26 cellular contexts compared by ENCODE assay signal in genomic region chr6:41448256-41448655, GRCh38.
DNase-seq lines count a peak whose midpoint lies in the region; ATAC-seq, FAIRE-seq and TF ChIP-seq lines count a peak whose summit lies in the region.
"Had no signal": no experiment of that assay in that cellular context is flagged by ENCODE, and none has a peak within 500 bp of the region (broad histone marks: within the 10 kb centered on the region; RNA-seq: fewer than 3 reads in every experiment).

No MANE protein-coding gene starts in this region.

- H2AK5ac ChIP-seq in H1 (ENCODE audit: low read depth, low read length): no peak overlapping the region

- H3K36me3 ChIP-seq in H1 (ENCODE audit: control insufficient read depth in 2 of 4, insufficient read depth in 4 of 4, low read length in 3 of 4) (no peaks in the 10 kb centered on the region), stomach (no peaks in the 10 kb centered on the region)
- H3K36me3 ChIP-seq: BLaER1 had no signal

- no peak overlapping the region for H3K9ac ChIP-seq in H1 (replicated peaks in 1 of 4; ENCODE audit: extremely low read depth in 1 of 4, low read depth in 3 of 4, low read length in 3 of 4)
- H3K9ac ChIP-seq: BLaER1, GM23248 had no signal

- H2BK15ac ChIP-seq in H1 (ENCODE audit: low read length): no peak overlapping the region

- TF ChIP-seq EP300 in H1 (IDR thresholded peaks at IDR 0.05; ENCODE audit: borderline replicate concordance in 1 of 2, low read depth in 2 of 2, low read length in 2 of 2) (no peak), stomach (IDR thresholded peaks at IDR 0.05) (no peak)

- no peak for FAIRE-seq in H1 (lab: Jason Lieb, UNC)
- FAIRE-seq: A204.1, D721Med, GM12891, GM18507 had no signal

- no peaks in the 10 kb centered on the region for H3K79me2 ChIP-seq in H1 (ENCODE audit: control insufficient read depth in 1 of 2, insufficient read depth in 2 of 2, low read length in 2 of 2)

- H2BK12ac ChIP-seq in H1 (ENCODE audit: low read depth, low read length): no peak overlapping the region

- H3K23me2 ChIP-seq in H1 (ENCODE audit: low read depth, low read length): peaks cover 2% of the 10 kb centered on the region

- peak overlapping the region; percentile 56 for H3K27ac Mint-ChIP-seq in T-helper 17 cell
- H3K27ac Mint-ChIP-seq: B cell; CD4-positive, CD25-positive, alpha-beta regulatory T cell; CD8-positive, alpha-beta T cell; H9; HFFc6 had no signal

- no peak overlapping the region for H2BK5ac ChIP-seq in H1 (ENCODE audit: low read depth, low read length)

- H3K18ac ChIP-seq in H1 (ENCODE audit: extremely low read depth, low read length): no peak overlapping the region

- DNase-seq in NCI-H82 treated with DMSO at 0.1 percent for 48 hours (lab: John Stamatoyannopoulos, UW; ENCODE audit: unreplicated experiment) (peak; percentile 45), NCI-H82 (lab: John Stamatoyannopoulos, UW) (no peak), T-helper 17 cell (no peak), H1 (ENCODE audit: low read depth in 1 of 2, low spot score in 2 of 2) (no peak), stomach (no peak), putamen (ENCODE audit: low spot score) (no peak)
- DNase-seq: Caco-2; CD4-positive, CD25-positive, alpha-beta regulatory T cell; CD8-positive, alpha-beta T cell; DMS53; DMS79 treated with DMSO at 0.1 percent for 48 hours; GF-D8; GM23248; H9; HFFc6 had no signal

- H3K9me3 ChIP-seq in T-helper 17 cell (ENCODE audit: control insufficient read depth, low read length, poor library complexity, severe bottlenecking) (no peaks in the 10 kb centered on the region), H1 (ENCODE audit: insufficient read depth in 2 of 2, low read depth in 1 of 2, low read length in 1 of 2) (no peaks in the 10 kb centered on the region), stomach (no peaks in the 10 kb centered on the region)
- H3K9me3 ChIP-seq: BLaER1, Caco-2 had no signal

- no peak overlapping the region for H4K5ac ChIP-seq in H1 (ENCODE audit: insufficient read length, low read depth, low read length)

- POLR2A ChIA-PET in H1 (lab: Charles Lee; ENCODE audit: partially characterized antibody): interaction anchor here (1.0 to 1.2 kb wide), 2 partner anchors 8 to 9 kb away, joined by 3 to 4 read pairs; no protein-coding TSS in a partner anchor

- H3K4ac ChIP-seq in H1 (replicated peaks; ENCODE audit: insufficient read length, low read depth, low read length): no peak overlapping the region

- TF ChIP-seq CTCF in H1 (IDR thresholded peaks at IDR 0.05; ENCODE audit: control extremely low read depth in 1 of 3, insufficient read depth in 1 of 3, low read depth in 1 of 3, low read length in 3 of 3): no peak
- no peak for TF ChIP-seq CTCF in stomach (IDR thresholded peaks at IDR 0.05)

- no peak overlapping the region for H3K14ac ChIP-seq in H1 (ENCODE audit: insufficient read length)

- H3K27ac ChIP-seq in H1 (ENCODE audit: low read depth, low read length): no peak overlapping the region
- peak overlapping the region in 3 of 5 donors; percentile 59 to 80 (median 72) for H3K27ac ChIP-seq in stomach
- H3K27ac ChIP-seq: 22Rv1, BLaER1, C4-2B, GM23248 had no signal

- no peaks in the 10 kb centered on the region for H3K79me1 ChIP-seq in H1 (ENCODE audit: low read depth, low read length)

- 88% methylated on average over 1 of the region's 1 CpG; no CpG with 5 or more reads in 1 of the 2 experiments for WGBS in H1 (ENCODE audit: extremely low coverage in 1 of 2, insufficient coverage in 1 of 2, insufficient read length in 1 of 2, insufficient replicate concordance in 2 of 2, low coverage in 1 of 2, low lambda C conversion rate in 2 of 2, missing lambda C conversion rate in 1 of 2), 2 experiments
- 90 to 100% (median 96%) methylated on average over 1 of the region's 1 CpG for WGBS in stomach, 5 donors

- H3K4me3 Mint-ChIP-seq in T-helper 17 cell: no peak overlapping the region
- H3K4me3 Mint-ChIP-seq: B cell; CD4-positive, CD25-positive, alpha-beta regulatory T cell; CD8-positive, alpha-beta T cell; H9; HFFc6 had no signal

- 0 out of 2 replicates have a peak overlapping the region, but pooled peaks have one; percentile 34 for H2BK20ac ChIP-seq in H1 (ENCODE audit: low read length)

- H3K4me3 ChIP-seq in H1 (ENCODE audit: extremely low read depth in 1 of 4, insufficient read depth in 2 of 4, low read depth in 3 of 4, low read length in 4 of 4): no peak overlapping the region
- H3K4me3 ChIP-seq in stomach: no peak overlapping the region
- H3K4me3 ChIP-seq: BLaER1, GM23248 had no signal

- H3K27me3 ChIP-seq in H1 (replicated peaks in 1 of 4; ENCODE audit: control insufficient read depth in 3 of 4, extremely low read depth in 1 of 4, insufficient read depth in 3 of 4, low read length in 3 of 4) (peaks cover 1 to 17% (median 12%) of the 10 kb centered on the region in 4 experiments), stomach (peaks cover 0 to 3% (median 0%) of the 10 kb centered on the region in 3 donors)

- no peak overlapping the region for H2AFZ ChIP-seq in H1 (ENCODE audit: low read length)
- H2AFZ ChIP-seq: GM23248 had no signal

- peaks cover 21% of the 10 kb centered on the region for H3K27me3 Mint-ChIP-seq in T-helper 17 cell

- H3K4me1 ChIP-seq in H1 (replicated peaks in 1 of 4; ENCODE audit: control insufficient read depth in 3 of 4, insufficient read depth in 4 of 4, low read length in 3 of 4) (peaks cover 4 to 16% (median 7%) of the 10 kb centered on the region in 4 experiments), stomach (peaks cover 54 to 87% (median 65%) of the 10 kb centered on the region in 4 donors)

- no peak overlapping the region for H3K4me2 ChIP-seq in H1 (ENCODE audit: insufficient read depth in 1 of 2, low read depth in 2 of 2, low read length in 2 of 2)
- H3K4me2 ChIP-seq: BLaER1 had no signal

- intact Hi-C loops in stomach (cut with DNase I; ENCODE audit: low total_unique reads): no loop called here

- ATAC-seq in T-helper 17 cell (no peak), HG03045 (IDR thresholded peaks at IDR 0.05; ENCODE audit: unreplicated experiment) (no peak), GM18868 (IDR thresholded peaks at IDR 0.05; ENCODE audit: unreplicated experiment) (no peak)
- ATAC-seq: CD8-positive, alpha-beta T cell; HCT116 had no signal

- no peak overlapping the region for H4K91ac ChIP-seq in H1 (replicated peaks; ENCODE audit: insufficient read length, low read length)

- H3K4me1 Mint-ChIP-seq in T-helper 17 cell: peaks cover 26% of the 10 kb centered on the region

- TF ChIP-seq RAD21 in H1 (IDR thresholded peaks at IDR 0.05 in 1 of 2, conservative IDR thresholded peaks at IDR 0.05 in 1 of 2; ENCODE audit: low read depth in 2 of 2, low read length in 2 of 2): no peak

- H4K20me1 ChIP-seq in H1 (replicated peaks in 1 of 2; ENCODE audit: control insufficient read depth in 1 of 2, insufficient read depth in 2 of 2, low read length in 2 of 2): no peaks in the 10 kb centered on the region
- H4K20me1 ChIP-seq: BLaER1 had no signal

- no peak overlapping the region for H3K23ac ChIP-seq in H1 (ENCODE audit: insufficient read length)

- CTCF ChIA-PET in H1 (lab: Charles Lee; ENCODE audit: partially characterized antibody): interaction anchor here (0.9 to 19.6 kb wide), 9 partner anchors 14 to 105 kb away, joined by 3 to 239 read pairs (median 3); no protein-coding TSS in a partner anchor

- H3K56ac ChIP-seq in H1 (replicated peaks; ENCODE audit: insufficient read length, low read depth, low read length): no peak overlapping the region

- no peak overlapping the region for H2BK120ac ChIP-seq in H1 (replicated peaks; ENCODE audit: low read depth, low read length)

- peaks cover 7% of the 10 kb centered on the region for H3K36me3 Mint-ChIP-seq in T-helper 17 cell (ENCODE audit: low read depth)
- H3K36me3 Mint-ChIP-seq: CD4-positive, CD25-positive, alpha-beta regulatory T cell; CD8-positive, alpha-beta T cell had no signal

- H4K8ac ChIP-seq in H1 (ENCODE audit: extremely low read depth, insufficient read depth, low read length): no peak overlapping the region

- TF ChIP-seq POLR2A in H1 (IDR thresholded peaks at IDR 0.05; ENCODE audit: control extremely low read depth in 1 of 2, low read depth in 2 of 2, low read length in 2 of 2): no peak
- no peak for TF ChIP-seq POLR2A in stomach (IDR thresholded peaks at IDR 0.05)

TF ChIP-seq in H1, 55 proteins besides CTCF, POLR2A, EP300 and RAD21 (continues in another document):
- no peak for TF ChIP-seq SIN3A (conservative IDR thresholded peaks at IDR 0.05 in 1 of 2, IDR thresholded peaks at IDR 0.05 in 1 of 2; ENCODE audit: low read depth in 1 of 2, low read length in 2 of 2)
- no peak for TF ChIP-seq SP2 (IDR thresholded peaks at IDR 0.05; ENCODE audit: low read length)
- no peak for TF ChIP-seq JUN (IDR thresholded peaks at IDR 0.05; ENCODE audit: low read depth, low read length)
- no peak for TF ChIP-seq CTBP2 (IDR thresholded peaks at IDR 0.05; ENCODE audit: borderline replicate concordance, insufficient read depth, insufficient read length, low read length)
- TF ChIP-seq SAP30 (IDR thresholded peaks at IDR 0.05; ENCODE audit: insufficient read depth, insufficient replicate concordance, low read length): no peak
- TF ChIP-seq GTF2F1 (IDR thresholded peaks at IDR 0.05; ENCODE audit: borderline replicate concordance, low read depth, low read length): no peak
- no peak for TF ChIP-seq TAF1 (IDR thresholded peaks at IDR 0.05; ENCODE audit: low read depth, low read length)
